ENCODE assay signal across 20 cellular contexts in genomic region chr11:10695821-10696220, GRCh38. TPM values are rescaled to one million over a fixed set of nuclear protein-coding genes. Genes with fewer than 3 reads are reported as not detected.
DNase-seq lines count a peak whose midpoint lies in the region; ATAC-seq and TF ChIP-seq lines count a peak whose summit lies in the region.
"Had no signal": no experiment of that assay in that cellular context is flagged by ENCODE, and none has a peak within 500 bp of the region (broad histone marks: within the 10 kb centered on the region; RNA-seq: fewer than 3 reads in every experiment).

No MANE protein-coding gene starts in this region.

- no peak overlapping the region for H3K9ac ChIP-seq in BLaER1 treated with 17β-estradiol and CSF1 and Interleukin-3, amounts not matched to agents 10 nM and 100 nM
- no peak overlapping the region for H3K9ac ChIP-seq in fibroblast of lung (ENCODE audit: insufficient read depth, low read length)
- H3K9ac ChIP-seq in rectal smooth muscle tissue (ENCODE audit: low read length) = no peak overlapping the region
- H3K9ac ChIP-seq: KMS-11 had no signal

- in situ Hi-C loops in gastrocnemius medialis (cut with MboI; ENCODE audit: low sequenced_read_pairs in 4 of 4) = no loop called here

- no peak for TF ChIP-seq EP300 in ovary (IDR thresholded peaks at IDR 0.05)

- 9 to 24% (median 11%) methylated on average over 3 of the region's 3 CpGs for WGBS in ovary, 3 donors

- H3K4me1 ChIP-seq in BLaER1 treated with 17β-estradiol and CSF1 and Interleukin-3, amounts not matched to agents 10 nM and 100 nM = peaks cover 12 to 19% (median 15%) of the 10 kb centered on the region in 10 experiments
- H3K4me1 ChIP-seq in fibroblast of lung (ENCODE audit: control insufficient read depth, extremely low read depth, insufficient read depth, low read length) (peaks cover 26% of the 10 kb centered on the region), rectal smooth muscle tissue (ENCODE audit: control insufficient read depth, insufficient read depth, low read length) (peaks cover 19% of the 10 kb centered on the region), gastrocnemius medialis (peaks cover 0 to 17% of the 10 kb centered on the region in 2 donors), ovary (ENCODE audit: insufficient read depth) (peaks cover 5% of the 10 kb centered on the region)
- H3K4me1 ChIP-seq: Caco-2 had no signal

- DNase-seq in M059J (ENCODE audit: low read depth) = peak; percentile 62
- DNase-seq in fibroblast of lung (ENCODE audit: low read depth in 2 of 2) = peak in 1 of 2 donors; percentile 12
- DNase-seq in gastrocnemius medialis = no peak
- no peak for DNase-seq in DMS114 treated with DMSO at 0.1 percent for 48 hours (lab: John Stamatoyannopoulos, UW; ENCODE audit: unreplicated experiment)
- DNase-seq in ovary = no peak
- DNase-seq: 8988T, Caco-2, DMS153, GF-D8, NCI-H1092, NCI-H1436 treated with DMSO at 0.1 percent for 48 hours, NCI-H2029 treated with DMSO at 0.1 percent for 48 hours, NCI-H2171, NCI-H526, PC-9 had no signal

- no peak overlapping the region for H2AFZ ChIP-seq in fibroblast of lung (ENCODE audit: low read length)
- H2AFZ ChIP-seq: PC-9 had no signal

- TF ChIP-seq POLR2A in gastrocnemius medialis (IDR thresholded peaks at IDR 0.05) (no peak), ovary (IDR thresholded peaks at IDR 0.05) (no peak)

- no peak overlapping the region for H3K4me3 ChIP-seq in BLaER1 treated with 17β-estradiol and CSF1 and Interleukin-3, amounts not matched to agents 10 nM and 100 nM
- H3K4me3 ChIP-seq in fibroblast of lung (replicated peaks in 1 of 4; ENCODE audit: control extremely low read depth in 1 of 4, insufficient read depth in 1 of 4, low read depth in 3 of 4, low read length in 4 of 4) (no peak overlapping the region), rectal smooth muscle tissue (ENCODE audit: low read length) (no peak overlapping the region), gastrocnemius medialis (no peak overlapping the region), ovary (no peak overlapping the region)
- H3K4me3 ChIP-seq: PC-9 had no signal

- ATAC-seq in gastrocnemius medialis = no peak
- ATAC-seq in HG02571 (IDR thresholded peaks at IDR 0.05; ENCODE audit: unreplicated experiment) = no peak

- H3K36me3 ChIP-seq in BLaER1 treated with 17β-estradiol and CSF1 and Interleukin-3, amounts not matched to agents 10 nM and 100 nM = 0 out of 22 replicates have a peak, but pooled peaks cover 0 to 6% (median 0%) of the 10 kb centered on the region in 11 experiments
- H3K36me3 ChIP-seq in fibroblast of lung (ENCODE audit: control insufficient read depth, insufficient read depth, low read length) = no peaks in the 10 kb centered on the region
- no peaks in the 10 kb centered on the region for H3K36me3 ChIP-seq in rectal smooth muscle tissue (ENCODE audit: control insufficient read depth, insufficient read depth, low read length)
- no peaks in the 10 kb centered on the region for H3K36me3 ChIP-seq in gastrocnemius medialis
- H3K36me3 ChIP-seq in ovary = no peaks in the 10 kb centered on the region

- intact Hi-C loops in gastrocnemius medialis (cut with DNase I; ENCODE audit: low total_unique reads) = no loop called here
- intact Hi-C loops in ovary (cut with DNase I) = loop anchor here in 1 of 4 donors (10.0 kb wide), 1 partner anchor 71 kb away; no protein-coding TSS in a partner anchor

- H3K9me3 ChIP-seq in BLaER1 treated with 17β-estradiol and CSF1 and Interleukin-3, amounts not matched to agents 10 nM and 100 nM (replicated peaks in 1 of 11) = peaks cover 14 to 25% (median 16%) of the 10 kb centered on the region in 11 experiments
- H3K9me3 ChIP-seq in fibroblast of lung (ENCODE audit: control insufficient read depth, insufficient read depth, low read depth, low read length) (no peaks in the 10 kb centered on the region), gastrocnemius medialis (no peaks in the 10 kb centered on the region), ovary (no peaks in the 10 kb centered on the region)

- H3K27me3 ChIP-seq in BLaER1 treated with 17β-estradiol and CSF1 and Interleukin-3, amounts not matched to agents 10 nM and 100 nM = no peaks in the 10 kb centered on the region
- H3K27me3 ChIP-seq in fibroblast of lung (ENCODE audit: control insufficient read depth, insufficient read depth, low read length) = no peaks in the 10 kb centered on the region
- no peaks in the 10 kb centered on the region for H3K27me3 ChIP-seq in rectal smooth muscle tissue (ENCODE audit: control insufficient read depth, insufficient read depth, low read length)
- no peaks in the 10 kb centered on the region for H3K27me3 ChIP-seq in gastrocnemius medialis
- no peaks in the 10 kb centered on the region for H3K27me3 ChIP-seq in ovary

- H4K20me1 ChIP-seq in BLaER1 treated with 17β-estradiol and CSF1 and Interleukin-3, amounts not matched to agents 10 nM and 100 nM = no peaks in the 10 kb centered on the region
- no peaks in the 10 kb centered on the region for H4K20me1 ChIP-seq in fibroblast of lung (ENCODE audit: control insufficient read depth, extremely low read depth, insufficient read depth, low read length)

- no peak for TF ChIP-seq CTCF in fibroblast of lung (conservative IDR thresholded peaks at IDR 0.05 in 1 of 2, IDR thresholded peaks at IDR 0.05 in 1 of 2; ENCODE audit: low read depth in 1 of 2, low read length in 2 of 2)
- TF ChIP-seq CTCF in gastrocnemius medialis (IDR thresholded peaks at IDR 0.05 in 4 of 5, conservative IDR thresholded peaks at IDR 0.05 in 1 of 5) = no peak
- no peak for TF ChIP-seq CTCF in ovary (IDR thresholded peaks at IDR 0.05)

- no peak overlapping the region for H3K27ac ChIP-seq in BLaER1 treated with 17β-estradiol and CSF1 and Interleukin-3, amounts not matched to agents 10 nM and 100 nM
- H3K27ac ChIP-seq in fibroblast of lung (ENCODE audit: insufficient read depth, low read length) = no peak overlapping the region
- peak overlapping the region; percentile 30 for H3K27ac ChIP-seq in rectal smooth muscle tissue (ENCODE audit: low read depth, low read length)
- peak overlapping the region in 2 of 4 donors; percentile 9 to 67 for H3K27ac ChIP-seq in gastrocnemius medialis
- no peak overlapping the region for H3K27ac ChIP-seq in ovary
- H3K27ac ChIP-seq: KMS-11, PC-9 had no signal

- peaks cover 22% of the 10 kb centered on the region for H3K79me2 ChIP-seq in fibroblast of lung (ENCODE audit: control insufficient read depth, insufficient read depth, low read length)

- peak overlapping the region in 8 of 11 experiments; percentile 29 to 70 (median 47); a peak in 7 of 22 replicates for H3K4me2 ChIP-seq in BLaER1 treated with 17β-estradiol and CSF1 and Interleukin-3, amounts not matched to agents 10 nM and 100 nM
- peak overlapping the region; percentile 3 for H3K4me2 ChIP-seq in fibroblast of lung (ENCODE audit: extremely low read depth, insufficient read depth, low read length)
- H3K4me2 ChIP-seq: KMS-11, PC-9 had no signal

RNA-seq across cellular contexts. Expression of gene IRAG1, which starts 2.3 kb away (rescaled TPM):
- total RNA-seq in M059J (2014; rRNA removed; shearing (Covaris generic)) = 18.4 and 27.5 TPM in 2 replicates
- total RNA-seq in fibroblast of lung = 25.7 and 55.5 TPM in 2 replicates
- polyA plus RNA-seq in fibroblast of lung = 21.8 and 90.0 TPM in 2 replicates
- 16.3 and 72.4 TPM in 2 replicates for polyA plus RNA-seq in fibroblast of lung (2012)
- polyA minus RNA-seq in fibroblast of lung (ENCODE audit: low replicate concordance) = 24.8 and 115 TPM in 2 replicates
- total RNA-seq in gastrocnemius medialis = 1 to 10 TPM; 1.6 to 7.6 (median 3.6) TPM
- 10 to 100 TPM in 6 of 7 donors, 1 to 10 TPM in 1; 5.8 to 89.5 (median 29.8) TPM for total RNA-seq in ovary
- 10 to 100 TPM; 16.3 to 70.6 TPM for polyA plus RNA-seq in ovary
- total RNA-seq: Daoy had no signal

RNA-seq across cellular contexts. Expression of gene CTR9, which starts 55.2 kb away (rescaled TPM):
- total RNA-seq in M059J (2014; rRNA removed; shearing (Covaris generic)) = 21.5 and 27.8 TPM in 2 replicates
- total RNA-seq in fibroblast of lung = 33.9 and 41.5 TPM in 2 replicates
- polyA plus RNA-seq in fibroblast of lung = 20.5 and 22.8 TPM in 2 replicates
- polyA plus RNA-seq in fibroblast of lung (2012) = 35.7 and 36.6 TPM in 2 replicates
- polyA minus RNA-seq in fibroblast of lung (ENCODE audit: low replicate concordance) = 3.3 and 4.3 TPM in 2 replicates
- 10 to 100 TPM; 18.3 to 22.2 (median 20.4) TPM for total RNA-seq in gastrocnemius medialis
- total RNA-seq in ovary = 10 to 100 TPM; 18.5 to 40.6 (median 32.5) TPM
- 10 to 100 TPM; 18.0 to 31.2 TPM for polyA plus RNA-seq in ovary
